12 cellular contexts compared by ENCODE assay signal in the genomic region with DNA sequence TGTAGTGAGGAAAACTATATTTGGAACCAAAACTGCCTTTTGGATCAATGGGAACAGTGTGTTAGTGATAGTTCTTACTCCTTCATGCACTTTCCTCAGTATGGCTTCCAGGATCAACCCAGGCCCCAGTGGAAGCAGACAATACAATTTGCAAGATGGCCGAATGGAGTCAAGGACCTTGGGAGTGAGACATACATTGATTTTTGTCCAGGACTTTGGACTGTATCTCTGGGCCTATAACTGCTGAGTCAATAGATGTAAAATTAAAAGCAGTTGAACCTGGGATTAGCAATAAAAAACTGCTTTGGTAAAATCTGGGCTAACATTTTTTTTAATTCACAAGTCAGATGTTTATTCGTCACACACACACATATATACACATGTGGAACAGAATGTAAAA. TPM values are rescaled to one million over a fixed set of nuclear protein-coding genes. Genes with fewer than 3 reads are reported as not detected.
DNase-seq lines count a peak whose midpoint lies in the region; ATAC-seq and TF ChIP-seq lines count a peak whose summit lies in the region.
"Had no signal": no experiment of that assay in that cellular context is flagged by ENCODE, and none has a peak within 500 bp of the region (broad histone marks: within the 10 kb centered on the region; RNA-seq: fewer than 3 reads in every experiment).

No MANE protein-coding gene starts in this region.

- no peak overlapping the region for H3K18ac ChIP-seq in IMR-90 (ENCODE audit: low read depth, low read length)

- in situ Hi-C loops in IMR-90 (cut with MboI; ENCODE audit: low sequenced_read_pairs), result no loop called here

- intact Hi-C loops in CD4-positive, alpha-beta T cell (cut with DNase I, micrococcal nuclease), result no loop called here
- intact Hi-C loops in IMR-90 (cut with micrococcal nuclease), result no loop called here

- H3K27ac ChIP-seq in CD4-positive, alpha-beta T cell (ENCODE audit: low read depth, low read length), result no peak overlapping the region
- H3K27ac ChIP-seq in IMR-90 (ENCODE audit: insufficient read depth, low read length) (no peak overlapping the region), neural progenitor cell (no peak overlapping the region), MM.1S (ENCODE audit: low read length) (no peak overlapping the region)

- no peak for DNase-seq in CD4-positive, alpha-beta T cell
- no peak for DNase-seq in IMR-90
- no peak for DNase-seq in epithelial cell of esophagus (ENCODE audit: low read depth)
- no peak for DNase-seq in neural progenitor cell (ENCODE audit: low spot score)
- DNase-seq in MM.1S, result no peak
- DNase-seq in DMS114 treated with DMSO at 0.1 percent for 48 hours (lab: John Stamatoyannopoulos, UW; ENCODE audit: unreplicated experiment), result no peak
- DNase-seq: cortex of kidney, NCI-H1048 had no signal

- H3K9me2 ChIP-seq in MM.1S (replicated peaks; ENCODE audit: insufficient read depth, low read length), result no peaks in the 10 kb centered on the region

- TSS peak; percentile 36 for BruUV-seq in IMR-90 (replicated peaks; lab: Mats Ljungman, UMichigan)

- H3K9me3 ChIP-seq in CD4-positive, alpha-beta T cell (ENCODE audit: control insufficient read depth, low read length), result no peaks in the 10 kb centered on the region
- H3K9me3 ChIP-seq in IMR-90 (ENCODE audit: control insufficient read depth, insufficient read depth, low read length) (no peaks in the 10 kb centered on the region), neural progenitor cell (ENCODE audit: low read depth) (no peaks in the 10 kb centered on the region), MM.1S (replicated peaks; ENCODE audit: insufficient read depth, low read length) (no peaks in the 10 kb centered on the region)

- H4K91ac ChIP-seq in IMR-90 (ENCODE audit: insufficient read depth, low read depth, low read length), result no peak overlapping the region

- no peaks in the 10 kb centered on the region for H3F3A ChIP-seq in neural progenitor cell (ENCODE audit: low read depth)
- H3F3A ChIP-seq in MM.1S (ENCODE audit: insufficient read depth, low read length), result no peaks in the 10 kb centered on the region

- POLR2A ChIA-PET in CD4-positive, alpha-beta T cell (lab: Charles Lee), result no interaction called here
- POLR2A ChIA-PET in IMR-90 (lab: Charles Lee; ENCODE audit: unreplicated experiment), result no interaction called here

- no peaks in the 10 kb centered on the region for H3K27me3 Mint-ChIP-seq in CD4-positive, alpha-beta T cell
- peaks cover 3% of the 10 kb centered on the region for H3K27me3 Mint-ChIP-seq in neural progenitor cell (ENCODE audit: insufficient read depth, low read depth)

- WGBS in IMR-90 (ENCODE audit: extremely low coverage in 2 of 2, insufficient read length in 1 of 2), 2 experiments, result no CpG with 5 or more reads among the region's 2 CpGs

- H2AK5ac ChIP-seq in IMR-90 (ENCODE audit: low read depth, low read length), result no peak overlapping the region

- no peak overlapping the region for H4K8ac ChIP-seq in IMR-90 (ENCODE audit: low read depth in 2 of 2, low read length in 2 of 2)

- no peak overlapping the region for H3K23ac ChIP-seq in IMR-90 (ENCODE audit: low read depth, low read length)

- no peak overlapping the region for H2BK15ac ChIP-seq in IMR-90 (ENCODE audit: low read depth, low read length)

- no peaks in the 10 kb centered on the region for H3K9me3 Mint-ChIP-seq in CD4-positive, alpha-beta T cell
- H3K9me3 Mint-ChIP-seq in neural progenitor cell, result no peaks in the 10 kb centered on the region
- H3K9me3 Mint-ChIP-seq: activated T-helper 17 cell treated with anti-CD3 and anti-CD28 coated beads, Interleukin-2, amount 50 U/mL, for 72 hours had no signal

- dilution Hi-C loops in IMR-90 (cut with HindIII; ENCODE audit: low sequenced_read_pairs, unreplicated experiment), result no loop called here

- H3K4me3 Mint-ChIP-seq in CD4-positive, alpha-beta T cell, result peak overlapping the region; percentile 87
- H3K4me3 Mint-ChIP-seq in neural progenitor cell, result peak overlapping the region; percentile 91

- no peaks in the 10 kb centered on the region for H3K9me1 ChIP-seq in IMR-90 (ENCODE audit: insufficient read depth, low read length)

- H4K20me1 ChIP-seq in IMR-90 (ENCODE audit: insufficient read depth, low read length), result no peaks in the 10 kb centered on the region
- H4K20me1 ChIP-seq in neural progenitor cell (ENCODE audit: low read depth), result no peaks in the 10 kb centered on the region
- H4K20me1 ChIP-seq in MM.1S (ENCODE audit: insufficient read depth, low read length), result no peaks in the 10 kb centered on the region

- ATAC-seq in CD4-positive, alpha-beta T cell (ENCODE audit: poor library complexity), result no peak
- ATAC-seq in IMR-90 (ENCODE audit: low read depth) (no peak), HG02973 (IDR thresholded peaks at IDR 0.05; ENCODE audit: unreplicated experiment) (no peak), GM21390 (IDR thresholded peaks at IDR 0.05; ENCODE audit: unreplicated experiment) (no peak)
- ATAC-seq: activated T-helper 17 cell treated with anti-CD3 and anti-CD28 coated beads, Interleukin-2, amount 50 U/mL, for 72 hours; sciatic nerve had no signal

- H2AK9ac ChIP-seq in IMR-90 (replicated peaks; ENCODE audit: low read depth, low read length, poor library complexity), result no peak overlapping the region

- H3K36me3 ChIP-seq in IMR-90 (ENCODE audit: control insufficient read depth, insufficient read depth, low read length), result no peaks in the 10 kb centered on the region
- no peaks in the 10 kb centered on the region for H3K36me3 ChIP-seq in neural progenitor cell
- no peaks in the 10 kb centered on the region for H3K36me3 ChIP-seq in MM.1S (replicated peaks; ENCODE audit: insufficient read depth, low read length)

- H3K4me1 ChIP-seq in IMR-90 (ENCODE audit: control insufficient read depth, insufficient read depth, low read length) (peaks cover 5% of the 10 kb centered on the region), neural progenitor cell (peaks cover 7% of the 10 kb centered on the region), MM.1S (ENCODE audit: low read length) (peaks cover 5% of the 10 kb centered on the region; the same call in 1 of the 2 replicates)

- no peak overlapping the region for H4K5ac ChIP-seq in IMR-90 (ENCODE audit: low read depth, low read length)

- no peak overlapping the region for H2BK5ac ChIP-seq in IMR-90 (ENCODE audit: low read depth, low read length, poor library complexity, severe bottlenecking)

- H3K79me2 ChIP-seq in neural progenitor cell (ENCODE audit: low read depth) (no peaks in the 10 kb centered on the region), MM.1S (ENCODE audit: low read length) (no peaks in the 10 kb centered on the region)

- H2BK120ac ChIP-seq in IMR-90 (ENCODE audit: low read depth, low read length), result no peak overlapping the region

- TF ChIP-seq POLR2A in IMR-90 (IDR thresholded peaks at IDR 0.05; ENCODE audit: low read depth, low read length), result no peak

- H3K9ac ChIP-seq in IMR-90 (ENCODE audit: low read depth, low read length) (no peak overlapping the region), neural progenitor cell (no peak overlapping the region), MM.1S (ENCODE audit: low read length) (no peak overlapping the region)

- no peak overlapping the region for H2BK20ac ChIP-seq in IMR-90 (ENCODE audit: low read depth, low read length)

- H3K36me3 Mint-ChIP-seq in CD4-positive, alpha-beta T cell (ENCODE audit: low read depth), result peaks cover 4% of the 10 kb centered on the region
- peaks cover 15% of the 10 kb centered on the region for H3K36me3 Mint-ChIP-seq in neural progenitor cell

- peaks cover 0 to 10% of the 10 kb centered on the region in 2 experiments; a peak in 1 of 4 replicates for H3K79me1 ChIP-seq in IMR-90 (ENCODE audit: low read depth in 1 of 2, low read length in 2 of 2)

- H3K4ac ChIP-seq in IMR-90 (ENCODE audit: low read depth, low read length), result no peak overlapping the region

- CTCF ChIA-PET in CD4-positive, alpha-beta T cell (lab: Charles Lee), result no interaction called here
- CTCF ChIA-PET in IMR-90 (lab: Yijun Ruan, JAX), result no interaction called here

- H3K4me3 ChIP-seq in IMR-90 (ENCODE audit: insufficient read depth, low read depth, low read length) (no peak overlapping the region), epithelial cell of esophagus (ENCODE audit: low read length) (peak overlapping the region; percentile 77), neural progenitor cell (no peak overlapping the region), MM.1S (ENCODE audit: low read length) (no peak overlapping the region)

- H3K4me2 ChIP-seq in IMR-90 (ENCODE audit: low read depth, low read length), result no peak overlapping the region
- peak overlapping the region; percentile 82 for H3K4me2 ChIP-seq in neural progenitor cell
- no peak overlapping the region for H3K4me2 ChIP-seq in MM.1S (ENCODE audit: low read depth, low read length)

- no peak for TF ChIP-seq RAD21 in IMR-90 (IDR thresholded peaks at IDR 0.05; ENCODE audit: low read length)

- no peak overlapping the region for H3K14ac ChIP-seq in IMR-90 (replicated peaks; ENCODE audit: low read depth, low read length)

- H2AFZ ChIP-seq in IMR-90 (replicated peaks; ENCODE audit: low read length, poor library complexity) (no peak overlapping the region), neural progenitor cell (replicated peaks) (no peak overlapping the region), MM.1S (ENCODE audit: low read length) (no peak overlapping the region)

- peak overlapping the region; percentile 64 for H3K27ac Mint-ChIP-seq in CD4-positive, alpha-beta T cell
- H3K27ac Mint-ChIP-seq in neural progenitor cell, result no peak overlapping the region
- H3K27ac Mint-ChIP-seq: activated T-helper 17 cell treated with anti-CD3 and anti-CD28 coated beads, Interleukin-2, amount 50 U/mL, for 72 hours had no signal

- TF ChIP-seq CTCF in CD4-positive, alpha-beta T cell (IDR thresholded peaks at IDR 0.05), result no peak
- TF ChIP-seq CTCF in IMR-90 (conservative IDR thresholded peaks at IDR 0.05; ENCODE audit: low read depth, low read length) (no peak), epithelial cell of esophagus (IDR thresholded peaks at IDR 0.05; ENCODE audit: insufficient read depth, low read depth, low read length, missing control alignments) (no peak), neural progenitor cell (IDR thresholded peaks at IDR 0.05) (no peak), MM.1S (IDR thresholded peaks at IDR 0.05; ENCODE audit: low read length) (no peak)

- no peaks in the 10 kb centered on the region for H3K27me3 ChIP-seq in CD4-positive, alpha-beta T cell (ENCODE audit: control insufficient read depth, insufficient read depth, low read length)
- no peaks in the 10 kb centered on the region for H3K27me3 ChIP-seq in IMR-90 (ENCODE audit: control insufficient read depth, insufficient read depth, low read length)
- peaks cover 30% of the 10 kb centered on the region for H3K27me3 ChIP-seq in neural progenitor cell
- no peaks in the 10 kb centered on the region for H3K27me3 ChIP-seq in MM.1S (replicated peaks; ENCODE audit: insufficient read depth, low read length)

- H3K4me1 Mint-ChIP-seq in CD4-positive, alpha-beta T cell (ENCODE audit: low read depth), result peaks cover 26% of the 10 kb centered on the region
- H3K4me1 Mint-ChIP-seq in neural progenitor cell, result peaks cover 33% of the 10 kb centered on the region

- H3K56ac ChIP-seq in IMR-90 (ENCODE audit: extremely low read depth, insufficient read depth, low read length), result no peak overlapping the region

RNA-seq across cellular contexts. Expression of gene ARRDC4, which starts 1.8 kb away (rescaled TPM):
- 1 to 10 TPM; 3.5 TPM for total RNA-seq in CD4-positive, alpha-beta T cell
- total RNA-seq in IMR-90 (2012; rRNA removed) (9.1 and 10.6 TPM in 2 replicates), neural progenitor cell (ENCODE audit: low replicate concordance) (19.9 and 28.2 TPM in 2 replicates)
- 4.0 and 5.3 TPM in 2 replicates for polyA plus RNA-seq in IMR-90 (2012; rRNA removed)
- polyA plus RNA-seq in IMR-90 (2012; cell fraction: cytosol; rRNA removed), result 2.3 and 2.8 TPM in 2 replicates
- 2.0 and 6.0 TPM in 2 replicates for polyA plus RNA-seq in IMR-90 (2012; cell fraction: nucleus; rRNA removed; ENCODE audit: low replicate concordance)
